Comparison of ENCODE assay signal across 14 cellular contexts in the genomic region with DNA sequence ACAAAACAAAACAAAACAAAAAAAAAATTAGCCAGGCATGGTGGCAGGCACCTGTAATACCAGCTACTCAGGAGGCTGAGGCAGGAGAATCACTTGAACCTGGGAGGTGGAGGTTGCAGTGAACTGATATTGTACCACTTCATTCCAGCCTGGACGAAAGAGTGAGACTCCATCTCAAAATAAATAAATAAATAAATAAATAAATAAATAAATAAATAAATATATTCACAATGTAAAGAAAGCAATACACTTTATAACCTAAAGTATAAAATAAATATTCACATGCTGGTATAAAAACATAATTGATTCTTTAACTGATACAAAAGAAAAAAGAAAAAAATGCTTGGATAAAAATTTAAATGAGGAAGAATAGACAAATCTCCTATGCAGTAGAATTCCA. TPM values are rescaled to one million over a fixed set of nuclear protein-coding genes. Genes with fewer than 3 reads are reported as not detected.
"Had no signal": no experiment of that assay in that cellular context is flagged by ENCODE, and none has a peak within 500 bp of the region (broad histone marks: within the 10 kb centered on the region; RNA-seq: fewer than 3 reads in every experiment).

No MANE protein-coding gene starts in this region.

RNA-seq across cellular contexts. Expression of a gene that starts 10.1 kb away (rescaled TPM):
- total RNA-seq: activated B cell treated with CpG ODN at 0.5 μM for 24 hours; activated CD4-positive, alpha-beta memory T cell treated with anti-CD3 and anti-CD28 coated beads for 36 hours; activated CD4-positive, alpha-beta memory T cell treated with anti-CD3 and anti-CD28 coated beads, Interleukin-2, amount 10 ng/mL, durations not matched to agents 7 days and 5 days; activated CD4-positive, alpha-beta T cell treated with anti-CD3 and anti-CD28 coated beads for 36 hours; activated CD4-positive, alpha-beta T cell treated with anti-CD3 and anti-CD28 coated beads, Interleukin-2, amount 10 ng/mL, durations not matched to agents 24 days and 14 days; activated CD4-positive, alpha-beta T cell treated with anti-CD3 and anti-CD28 coated beads, Interleukin-2, amount 10 ng/mL, durations not matched to agents 7 days and 5 days; activated CD8-positive, alpha-beta memory T cell treated with anti-CD3 and anti-CD28 coated beads for 36 hours; activated CD8-positive, alpha-beta memory T cell treated with anti-CD3 and anti-CD28 coated beads, Interleukin-2, amount 10 ng/mL, durations not matched to agents 7 days and 5 days; activated CD8-positive, alpha-beta T cell treated with anti-CD3 and anti-CD28 coated beads for 36 hours; activated CD8-positive, alpha-beta T cell treated with anti-CD3 and anti-CD28 coated beads, Interleukin-2, amount 10 ng/mL, durations not matched to agents 7 days and 5 days; T-helper 1 cell treated with Interleukin-12 subunit alpha and Interleukin-12 subunit beta and Interleukin-4 antibody, amounts not matched to agents 30 ng/mL and 1 ng/mL, for 36 hours; T-helper 17 cell; T-helper 2 cell treated with Interferon-gamma antibody and Interleukin-4, amounts not matched to agents 100 ng/mL and 5 ng/mL, for 36 hours; WTC11 had no signal
